8 cellular contexts compared by ENCODE assay signal in the genomic region with DNA sequence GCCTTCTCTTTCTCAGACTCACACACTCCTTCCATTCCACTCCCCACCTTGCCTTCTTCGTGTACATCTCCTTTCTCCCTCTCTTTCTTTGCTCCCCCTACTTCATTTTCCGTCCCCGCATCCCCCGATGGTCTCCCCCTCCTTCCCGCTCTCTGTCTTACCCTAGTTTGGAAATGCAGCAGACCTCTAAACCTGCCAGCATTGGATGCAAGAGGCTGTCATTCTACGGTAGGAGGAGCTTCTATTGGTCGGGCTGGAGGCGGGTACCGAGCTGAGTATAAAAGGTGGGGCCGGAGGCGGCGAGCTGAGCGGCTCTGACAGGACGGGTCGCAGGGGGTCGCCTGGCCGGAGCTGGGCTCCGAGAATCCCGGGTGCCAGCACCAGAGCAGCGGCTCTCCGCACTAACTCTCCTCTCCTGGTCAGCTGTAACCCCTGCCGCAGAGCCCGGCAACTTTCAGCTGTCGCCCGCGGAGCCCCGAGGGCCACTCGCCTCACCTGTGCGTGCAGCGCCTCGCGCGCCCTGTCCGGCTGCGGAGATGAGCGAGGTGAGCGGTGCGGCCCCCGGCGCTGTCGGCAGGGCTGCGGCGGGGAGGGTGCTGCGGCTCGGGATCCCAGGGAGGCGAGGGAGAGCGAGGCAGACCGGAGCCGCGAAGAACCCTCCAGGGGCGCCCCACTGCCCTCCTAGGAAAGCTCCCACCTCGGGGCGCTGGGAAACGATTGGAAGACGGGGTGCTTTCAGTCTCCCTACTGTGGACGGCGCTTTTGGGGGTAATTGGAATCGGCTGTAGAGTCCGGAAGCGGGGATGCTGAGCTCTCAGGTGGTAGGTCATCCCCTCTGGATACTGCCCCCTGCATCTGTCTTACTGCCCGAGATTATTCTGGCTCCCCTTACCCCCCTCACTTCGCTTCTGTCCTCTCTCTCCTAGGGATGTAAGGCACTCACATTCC. TPM values are rescaled to one million over a fixed set of nuclear protein-coding genes. Genes with fewer than 3 reads are reported as not detected.
DNase-seq lines count a peak whose midpoint lies in the region; ATAC-seq, FAIRE-seq and TF ChIP-seq lines count a peak whose summit lies in the region.

A gene (plus strand): TSS at position 307 of the 948 bp plus-strand sequence. CDS start 230 bp downstream, at position 537.

- intact Hi-C loops in head of caudate nucleus (cut with DNase I) (no loop called here), upper lobe of right lung (cut with DNase I) (no loop called here)

- peaks cover 29% of the 10 kb centered on the region for H3K27me3 ChIP-seq in upper lobe of right lung

- no peak for TF ChIP-seq RAD21 in A549 (conservative IDR thresholded peaks at IDR 0.05 in 1 of 2, IDR thresholded peaks at IDR 0.05 in 1 of 2)

- no peak within 1 kb of the TSS for H3K27ac Mint-ChIP-seq in activated naive CD4-positive, alpha-beta T cell treated with anti-CD3 and anti-CD28 coated beads, Interleukin-2, amount 50 U/mL, for 72 hours

- H3K4me1 ChIP-seq in A549 (peaks cover 6% of the 10 kb centered on the region; the same call in 1 of the 3 replicates), upper lobe of right lung (no peaks in the 10 kb centered on the region)

- H3K27ac ChIP-seq in A549 (peak within 1 kb of the TSS in 1 of 2 experiments; percentile 49; a peak in 2 of 6 replicates), upper lobe of right lung (no peak within 1 kb of the TSS)

- ATAC-seq in A549 (peak; percentile 81 to 94), omental fat pad (ENCODE audit: low FRiP score) (peak; percentile 77), upper lobe of right lung (peak; percentile 95)
- peak; percentile 94 to 95 for ATAC-seq in activated naive CD4-positive, alpha-beta T cell treated with anti-CD3 and anti-CD28 coated beads, Interleukin-2, amount 50 U/mL, for 72 hours

- H3K4me3 ChIP-seq in A549 (peak within 1 kb of the TSS; percentile 42), upper lobe of right lung (peak within 1 kb of the TSS; percentile 43)

- peak within 1 kb of the TSS; percentile 90 for H3K4me2 ChIP-seq in A549

- no peak for FAIRE-seq in A549 (lab: Jason Lieb, UNC)
- peak; percentile 52 for FAIRE-seq in GM19239 (lab: Jason Lieb, UNC)
- FAIRE-seq in urothelium cell line (lab: Jason Lieb, UNC) = no peak

- peaks cover 9 to 16% of the 10 kb centered on the region in 2 donors for H3K9me3 Mint-ChIP-seq in activated naive CD4-positive, alpha-beta T cell treated with anti-CD3 and anti-CD28 coated beads, Interleukin-2, amount 50 U/mL, for 72 hours

- no peak for TF ChIP-seq EP300 in A549 (IDR thresholded peaks at IDR 0.05)

- H3K36me3 ChIP-seq in upper lobe of right lung = no peaks in the 10 kb centered on the region

- DNase-seq in A549 (ENCODE audit: low read depth in 1 of 2, low spot score in 1 of 2) (peak; percentile 59 to 73), GM19239 (ENCODE audit: insufficient read length, low spot score) (peak; percentile 45), NCI-H69 (lab: John Stamatoyannopoulos, UW) (peak; percentile 69), head of caudate nucleus (peak; percentile 63 to 95 (median 86)), omental fat pad (ENCODE audit: low spot score) (no peak), upper lobe of right lung (peak; percentile 84), urothelium cell line (ENCODE audit: low spot score) (no peak)
- peak in 1 of 2 donors; percentile 58 for DNase-seq in activated naive CD4-positive, alpha-beta T cell treated with anti-CD3 and anti-CD28 coated beads, Interleukin-2, amount 50 U/mL, for 72 hours (ENCODE audit: low spot score in 2 of 2)

- peaks cover 13% of the 10 kb centered on the region for H3K9me3 ChIP-seq in A549
- H3K9me3 ChIP-seq in upper lobe of right lung = no peaks in the 10 kb centered on the region

- CTCF ChIA-PET in A549 (lab: Yijun Ruan, JAX) = interaction anchor here (0.8 to 8.7 kb wide), 6 partner anchors 10 to 68 kb away, joined by 3 to 46 read pairs (median 4); a partner anchor contains a TSS

- WGBS in A549 (ENCODE audit: missing lambda C conversion rate) = 12% methylated on average over 13 of the region's 62 CpGs

- peaks cover 27 to 34% of the 10 kb centered on the region in 2 donors for H3K36me3 Mint-ChIP-seq in activated naive CD4-positive, alpha-beta T cell treated with anti-CD3 and anti-CD28 coated beads, Interleukin-2, amount 50 U/mL, for 72 hours

- POLR2A ChIA-PET in A549 (lab: Yijun Ruan, JAX) = interaction anchor here (1.1 kb wide), 1 partner anchor 55 kb away, joined by 3 read pairs; no protein-coding TSS in a partner anchor

- TF ChIP-seq CTCF in A549 (IDR thresholded peaks at IDR 0.05) (no peak), omental fat pad (IDR thresholded peaks at IDR 0.05) (no peak), upper lobe of right lung (IDR thresholded peaks at IDR 0.05) (no peak)

- no peak for TF ChIP-seq POLR2A in A549 (IDR thresholded peaks at IDR 0.05; ENCODE audit: low read length)

TF ChIP-seq in A549, 52 proteins besides CTCF, POLR2A, EP300 and RAD21 (continues in another document):
- TF ChIP-seq, protein P1, sequence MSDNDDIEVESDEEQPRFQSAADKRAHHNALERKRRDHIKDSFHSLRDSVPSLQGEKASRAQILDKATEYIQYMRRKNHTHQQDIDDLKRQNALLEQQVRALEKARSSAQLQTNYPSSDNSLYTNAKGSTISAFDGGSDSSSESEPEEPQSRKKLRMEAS (IDR thresholded peaks at IDR 0.05) = 0 out of 2 replicates have a peak, but pooled peaks have one; percentile 12
- TF ChIP-seq CBX8 (IDR thresholded peaks at IDR 0.05) (no peak), CHD4 (IDR thresholded peaks at IDR 0.05; ENCODE audit: borderline replicate concordance) (no peak), BHLHE40 (IDR thresholded peaks at IDR 0.05; ENCODE audit: low read depth, low read length) (no peak), SREBF2 (IDR thresholded peaks at IDR 0.05) (no peak), POLR2AphosphoS2 (conservative IDR thresholded peaks at IDR 0.05; ENCODE audit: low read length) (no peak), ZNF302 (CRISPR knock-in tag; IDR thresholded peaks at IDR 0.05) (no peak), JUNB (IDR thresholded peaks at IDR 0.05) (no peak)
- TF ChIP-seq, protein P2, sequence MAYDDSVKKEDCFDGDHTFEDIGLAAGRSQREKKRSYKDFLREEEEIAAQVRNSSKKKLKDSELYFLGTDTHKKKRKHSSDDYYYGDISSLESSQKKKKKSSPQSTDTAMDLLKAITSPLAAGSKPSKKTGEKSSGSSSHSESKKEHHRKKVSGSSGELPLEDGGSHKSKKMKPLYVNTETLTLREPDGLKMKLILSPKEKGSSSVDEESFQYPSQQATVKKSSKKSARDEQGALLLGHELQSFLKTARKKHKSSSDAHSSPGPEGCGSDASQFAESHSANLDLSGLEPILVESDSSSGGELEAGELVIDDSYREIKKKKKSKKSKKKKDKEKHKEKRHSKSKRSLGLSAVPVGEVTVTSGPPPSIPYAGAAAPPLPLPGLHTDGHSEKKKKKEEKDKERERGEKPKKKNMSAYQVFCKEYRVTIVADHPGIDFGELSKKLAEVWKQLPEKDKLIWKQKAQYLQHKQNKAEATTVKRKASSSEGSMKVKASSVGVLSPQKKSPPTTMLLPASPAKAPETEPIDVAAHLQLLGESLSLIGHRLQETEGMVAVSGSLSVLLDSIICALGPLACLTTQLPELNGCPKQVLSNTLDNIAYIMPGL (CRISPR knock-in tag; IDR thresholded peaks at IDR 0.05; ENCODE audit: borderline replicate concordance) = no peak
- TF ChIP-seq, protein P3, sequence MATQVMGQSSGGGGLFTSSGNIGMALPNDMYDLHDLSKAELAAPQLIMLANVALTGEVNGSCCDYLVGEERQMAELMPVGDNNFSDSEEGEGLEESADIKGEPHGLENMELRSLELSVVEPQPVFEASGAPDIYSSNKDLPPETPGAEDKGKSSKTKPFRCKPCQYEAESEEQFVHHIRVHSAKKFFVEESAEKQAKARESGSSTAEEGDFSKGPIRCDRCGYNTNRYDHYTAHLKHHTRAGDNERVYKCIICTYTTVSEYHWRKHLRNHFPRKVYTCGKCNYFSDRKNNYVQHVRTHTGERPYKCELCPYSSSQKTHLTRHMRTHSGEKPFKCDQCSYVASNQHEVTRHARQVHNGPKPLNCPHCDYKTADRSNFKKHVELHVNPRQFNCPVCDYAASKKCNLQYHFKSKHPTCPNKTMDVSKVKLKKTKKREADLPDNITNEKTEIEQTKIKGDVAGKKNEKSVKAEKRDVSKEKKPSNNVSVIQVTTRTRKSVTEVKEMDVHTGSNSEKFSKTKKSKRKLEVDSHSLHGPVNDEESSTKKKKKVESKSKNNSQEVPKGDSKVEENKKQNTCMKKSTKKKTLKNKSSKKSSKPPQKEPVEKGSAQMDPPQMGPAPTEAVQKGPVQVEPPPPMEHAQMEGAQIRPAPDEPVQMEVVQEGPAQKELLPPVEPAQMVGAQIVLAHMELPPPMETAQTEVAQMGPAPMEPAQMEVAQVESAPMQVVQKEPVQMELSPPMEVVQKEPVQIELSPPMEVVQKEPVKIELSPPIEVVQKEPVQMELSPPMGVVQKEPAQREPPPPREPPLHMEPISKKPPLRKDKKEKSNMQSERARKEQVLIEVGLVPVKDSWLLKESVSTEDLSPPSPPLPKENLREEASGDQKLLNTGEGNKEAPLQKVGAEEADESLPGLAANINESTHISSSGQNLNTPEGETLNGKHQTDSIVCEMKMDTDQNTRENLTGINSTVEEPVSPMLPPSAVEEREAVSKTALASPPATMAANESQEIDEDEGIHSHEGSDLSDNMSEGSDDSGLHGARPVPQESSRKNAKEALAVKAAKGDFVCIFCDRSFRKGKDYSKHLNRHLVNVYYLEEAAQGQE (IDR thresholded peaks at IDR 0.05) = no peak
- TF ChIP-seq, protein P4, sequence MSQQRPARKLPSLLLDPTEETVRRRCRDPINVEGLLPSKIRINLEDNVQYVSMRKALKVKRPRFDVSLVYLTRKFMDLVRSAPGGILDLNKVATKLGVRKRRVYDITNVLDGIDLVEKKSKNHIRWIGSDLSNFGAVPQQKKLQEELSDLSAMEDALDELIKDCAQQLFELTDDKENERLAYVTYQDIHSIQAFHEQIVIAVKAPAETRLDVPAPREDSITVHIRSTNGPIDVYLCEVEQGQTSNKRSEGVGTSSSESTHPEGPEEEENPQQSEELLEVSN (IDR thresholded peaks at IDR 0.05; ENCODE audit: borderline replicate concordance, low read depth) = no peak

RNA-seq across cellular contexts. Expression of the gene that starts here (rescaled TPM):
- polyA plus RNA-seq in A549 (2011; rRNA removed) (not detected in 2 replicates), A549 (2017; fragmentation: RNase III; extraction: RNeasy Plus Mini Kit Qiagen cat#74134 plus additional on column Dnase treatment) (not detected in 3 replicates)
- 0.03 TPM in 1 of 2 replicates, not detected in the other for polyA plus RNA-seq in A549 (2012; cell fraction: cytosol; rRNA removed)
- polyA plus RNA-seq in A549 (2012; cell fraction: nucleus; rRNA removed) = not detected in 2 replicates
- polyA minus RNA-seq in A549 (2011; rRNA and poly(A)+ RNA removed) = not detected in 2 replicates
- under 1 TPM in 1 of 2 donors, not detected in 1; 0.97 TPM for total RNA-seq in activated naive CD4-positive, alpha-beta T cell treated with anti-CD3 and anti-CD28 coated beads, Interleukin-2, amount 50 U/mL, for 72 hours
- total RNA-seq in omental fat pad (under 1 TPM in 2 of 4 donors, not detected in 2; 0.56 to 0.63 TPM), upper lobe of right lung (8.2 TPM)

Comparison
In these comparisons a context has a peak if more than half of its experiments do, and no peak if none do; other contexts are left out.
1. Peak in DNase-seq, ATAC-seq, H3K4me3 ChIP-seq and H3K4me2 ChIP-seq in A549; RNA of the gene not detected or under 1 TPM.
2. Peak in ATAC-seq in activated naive CD4-positive, alpha-beta T cell treated with anti-CD3 and anti-CD28 coated beads, Interleukin-2, amount 50 U/mL, for 72 hours; RNA of the gene not detected or under 1 TPM.
3. Peak in ATAC-seq in omental fat pad; RNA of the gene not detected or under 1 TPM.
4. DNase-seq: peak in GM19239 (single experiment), NCI-H69 (single experiment), head of caudate nucleus (42 of 42) and upper lobe of right lung (single experiment); none in omental fat pad (single experiment) and urothelium cell line (single experiment).
5. Peak in every context shown above with its lines, with median percentiles within 50 percentile points of each other: ATAC-seq.